Comparison of ENCODE assay signal across 28 cellular contexts in the genomic region with DNA sequence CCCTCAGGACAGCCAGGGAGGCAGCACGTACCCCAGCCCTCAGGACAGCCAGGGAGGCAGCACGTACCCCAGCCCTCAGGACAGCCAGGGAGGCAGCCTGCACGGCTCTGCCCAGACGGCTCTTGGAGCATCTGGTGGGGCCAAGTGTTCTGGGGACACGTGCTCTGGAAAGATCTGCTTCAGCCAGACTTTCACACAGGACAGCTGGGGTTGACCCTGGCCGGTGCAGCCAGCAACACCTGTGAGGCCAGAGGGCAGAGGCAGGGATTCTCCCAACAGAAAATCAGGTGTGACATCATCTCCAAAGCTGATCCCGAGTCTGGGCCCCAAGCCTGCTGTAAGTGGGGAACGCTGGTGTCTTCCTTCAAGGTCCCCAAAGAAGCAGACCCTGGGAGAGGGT.
"Had no signal": no experiment of that assay in that cellular context is flagged by ENCODE, and none has a peak within 500 bp of the region (broad histone marks: within the 10 kb centered on the region; RNA-seq: fewer than 3 reads in every experiment).

No MANE protein-coding gene starts in this region.

- ATAC-seq: activated naive CD4-positive, alpha-beta T cell treated with anti-CD3 and anti-CD28 coated beads, Interleukin-2, amount 50 U/mL, for 72 hours; activated T-cell treated with anti-CD3 and anti-CD28 coated beads, Interleukin-2, amount 50 U/mL, for 72 hours; gastroesophageal sphincter; heart left ventricle; T-helper 17 cell had no signal

- H3K36me3 Mint-ChIP-seq: activated naive CD4-positive, alpha-beta T cell treated with anti-CD3 and anti-CD28 coated beads, Interleukin-2, amount 10 ng/mL, durations not matched to agents 7 days and 5 days; activated naive CD4-positive, alpha-beta T cell treated with anti-CD3 and anti-CD28 coated beads, Interleukin-2, amount 50 U/mL, for 72 hours; activated naive CD8-positive, alpha-beta T cell treated with anti-CD3 and anti-CD28 coated beads, Interleukin-2, amount 10 ng/mL, durations not matched to agents 7 days and 5 days; brain had no signal

- H3K9me3 Mint-ChIP-seq: activated CD4-positive, alpha-beta memory T cell treated with anti-CD3 and anti-CD28 coated beads, Interleukin-2, amount 10 ng/mL, durations not matched to agents 7 days and 5 days; activated CD4-positive, alpha-beta T cell treated with anti-CD3 and anti-CD28 coated beads, Interleukin-2, amount 10 ng/mL, durations not matched to agents 7 days and 5 days; activated naive CD4-positive, alpha-beta T cell treated with anti-CD3 and anti-CD28 coated beads, Interleukin-2, amount 10 ng/mL, durations not matched to agents 7 days and 5 days; activated naive CD4-positive, alpha-beta T cell treated with anti-CD3 and anti-CD28 coated beads, Interleukin-2, amount 50 U/mL, for 72 hours; activated naive CD8-positive, alpha-beta T cell treated with anti-CD3 and anti-CD28 coated beads, Interleukin-2, amount 10 ng/mL, durations not matched to agents 7 days and 5 days; activated T-cell treated with anti-CD3 and anti-CD28 coated beads, Interleukin-2, amount 50 U/mL, for 24 hours; activated T-cell treated with anti-CD3 and anti-CD28 coated beads, Interleukin-2, amount 50 U/mL, for 72 hours; T-helper 2 cell treated with Interferon-gamma antibody and Interleukin-4, amounts not matched to agents 5 μg/mL and 100 μg/mL, for 36 hours had no signal

- H3K4me3 Mint-ChIP-seq: activated CD4-positive, alpha-beta memory T cell treated with anti-CD3 and anti-CD28 coated beads, Interleukin-2, amount 10 ng/mL, durations not matched to agents 7 days and 5 days; activated CD4-positive, alpha-beta T cell treated with anti-CD3 and anti-CD28 coated beads, Interleukin-2, amount 10 ng/mL, durations not matched to agents 7 days and 5 days; activated naive CD4-positive, alpha-beta T cell treated with anti-CD3 and anti-CD28 coated beads, Interleukin-2, amount 10 ng/mL, durations not matched to agents 7 days and 5 days; activated naive CD8-positive, alpha-beta T cell treated with anti-CD3 and anti-CD28 coated beads, Interleukin-2, amount 10 ng/mL, durations not matched to agents 7 days and 5 days; activated T-cell treated with anti-CD3 and anti-CD28 coated beads, Interleukin-2, amount 50 U/mL, for 24 hours; activated T-cell treated with anti-CD3 and anti-CD28 coated beads, Interleukin-2, amount 50 U/mL, for 72 hours; brain; T-helper 17 cell; T-helper 2 cell treated with Interferon-gamma antibody and Interleukin-4, amounts not matched to agents 5 μg/mL and 100 μg/mL, for 36 hours had no signal

- FAIRE-seq: endometrium, endothelial cell of umbilical vein had no signal

- H3K4me1 Mint-ChIP-seq: activated CD4-positive, alpha-beta memory T cell treated with anti-CD3 and anti-CD28 coated beads, Interleukin-2, amount 10 ng/mL, durations not matched to agents 7 days and 5 days; activated CD4-positive, alpha-beta T cell treated with anti-CD3 and anti-CD28 coated beads, Interleukin-2, amount 10 ng/mL, durations not matched to agents 7 days and 5 days; activated naive CD4-positive, alpha-beta T cell treated with anti-CD3 and anti-CD28 coated beads, Interleukin-2, amount 10 ng/mL, durations not matched to agents 7 days and 5 days; activated naive CD8-positive, alpha-beta T cell treated with anti-CD3 and anti-CD28 coated beads, Interleukin-2, amount 10 ng/mL, durations not matched to agents 7 days and 5 days had no signal

- H3K27ac Mint-ChIP-seq: activated CD4-positive, alpha-beta memory T cell treated with anti-CD3 and anti-CD28 coated beads, Interleukin-2, amount 10 ng/mL, durations not matched to agents 7 days and 5 days; activated CD4-positive, alpha-beta T cell treated with anti-CD3 and anti-CD28 coated beads, Interleukin-2, amount 10 ng/mL, durations not matched to agents 7 days and 5 days; activated naive CD4-positive, alpha-beta T cell treated with anti-CD3 and anti-CD28 coated beads, Interleukin-2, amount 10 ng/mL, durations not matched to agents 7 days and 5 days; activated naive CD4-positive, alpha-beta T cell treated with anti-CD3 and anti-CD28 coated beads, Interleukin-2, amount 50 U/mL, for 72 hours; activated naive CD8-positive, alpha-beta T cell treated with anti-CD3 and anti-CD28 coated beads, Interleukin-2, amount 10 ng/mL, durations not matched to agents 7 days and 5 days; activated T-cell treated with anti-CD3 and anti-CD28 coated beads, Interleukin-2, amount 50 U/mL, for 24 hours; activated T-cell treated with anti-CD3 and anti-CD28 coated beads, Interleukin-2, amount 50 U/mL, for 72 hours; T-helper 17 cell; T-helper 2 cell treated with Interferon-gamma antibody and Interleukin-4, amounts not matched to agents 5 μg/mL and 100 μg/mL, for 36 hours had no signal

- DNase-seq: activated CD4-positive, alpha-beta memory T cell treated with anti-CD3 and anti-CD28 coated beads, Interleukin-2, amount 10 ng/mL, durations not matched to agents 7 days and 5 days; activated CD4-positive, alpha-beta T cell treated with anti-CD3 and anti-CD28 coated beads for 1 hour; activated CD4-positive, alpha-beta T cell treated with anti-CD3 and anti-CD28 coated beads for 4 hours; activated CD4-positive, alpha-beta T cell treated with anti-CD3 and anti-CD28 coated beads, Interleukin-2, amount 10 ng/mL, durations not matched to agents 7 days and 5 days; activated CD4-positive, alpha-beta T cell treated with anti-CD3 and anti-CD28 coated beads, Interleukin-2, amount 50 U/mL, for 4 hours; activated CD8-positive, alpha-beta memory T cell treated with anti-CD3 and anti-CD28 coated beads, Interleukin-2, amount 50 U/mL, for 48 hours; activated gamma-delta T cell; activated naive CD4-positive, alpha-beta T cell; activated naive CD4-positive, alpha-beta T cell treated with anti-CD3 and anti-CD28 coated beads, Interleukin-2, amount 10 ng/mL, durations not matched to agents 7 days and 5 days; activated naive CD8-positive, alpha-beta T cell treated with anti-CD3 and anti-CD28 coated beads, Interleukin-2, amount 10 ng/mL, durations not matched to agents 7 days and 5 days; activated T-cell treated with anti-CD3 and anti-CD28 coated beads for 4 hours; activated T-cell treated with anti-CD3 and anti-CD28 coated beads, Interleukin-2, amount 50 U/mL, for 24 hours; activated T-cell treated with anti-CD3 and anti-CD28 coated beads, Interleukin-2, amount 50 U/mL, for 72 hours; central memory CD4-positive, alpha-beta T cell; cerebellar nuclear complex; colonic mucosa; effector CD8-positive, alpha-beta T cell; esophagus squamous epithelium; foreskin melanocyte; T-helper 17 cell; T1000 had no signal
